ENCODE assay signal across 14 cellular contexts in the genomic region with DNA sequence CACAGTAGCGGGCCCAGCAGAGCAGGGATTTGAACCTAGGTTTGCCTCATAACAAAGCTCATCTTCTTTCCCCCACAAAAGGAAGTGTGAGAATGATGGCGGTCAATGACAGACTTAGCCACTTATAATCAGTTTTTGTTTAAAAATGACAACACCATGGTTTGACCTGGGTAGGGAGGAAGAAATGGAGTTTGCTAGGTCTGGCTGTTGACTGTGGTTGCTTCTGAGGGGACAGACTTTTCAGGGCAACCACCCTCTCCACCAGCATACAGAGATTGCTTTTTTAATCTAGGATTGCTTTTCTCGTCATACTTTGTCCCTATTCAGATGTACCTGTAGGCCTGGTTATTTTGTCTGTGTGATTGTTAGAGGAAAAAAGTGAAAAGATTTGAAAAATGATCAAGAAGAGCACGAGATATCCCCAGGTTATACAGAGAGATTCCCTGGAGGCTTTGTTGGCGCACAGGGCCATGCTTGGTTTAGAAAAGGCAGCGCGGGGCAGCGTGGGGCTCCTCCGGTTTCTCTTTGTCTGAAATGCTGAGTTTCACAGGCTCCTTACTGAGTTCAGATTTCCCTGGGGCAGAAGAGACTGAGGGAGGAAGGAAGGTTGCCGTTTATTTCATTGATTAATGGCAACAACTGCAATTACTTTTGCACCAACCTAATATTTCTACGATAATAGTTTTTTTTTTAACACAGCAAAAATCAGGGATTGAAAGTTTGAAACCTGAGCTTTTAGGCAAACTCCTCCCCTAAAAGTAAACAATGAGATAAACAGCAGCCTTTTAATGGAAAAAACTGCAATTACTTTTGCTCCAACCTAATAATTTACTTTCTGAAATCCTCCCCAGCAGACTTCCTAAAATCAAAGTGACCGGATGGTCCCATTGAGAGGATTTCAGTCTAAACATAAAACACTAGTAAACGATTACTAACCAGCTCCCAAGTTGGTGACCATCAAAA.
A peak's percentile ranks its signal among the peaks of the same experiment; 100 is the strongest.
DNase-seq lines count a peak whose midpoint lies in the region; TF ChIP-seq lines count a peak whose summit lies in the region.
"Had no signal": no experiment of that assay in that cellular context is flagged by ENCODE, and none has a peak within 500 bp of the region (broad histone marks: within the 10 kb centered on the region; RNA-seq: fewer than 3 reads in every experiment).

No MANE protein-coding gene starts in this region.

- H3K27ac ChIP-seq in SJSA1 = peak overlapping the region; percentile 53
- H3K27ac ChIP-seq in testis = no peak overlapping the region
- H3K27ac ChIP-seq in caudate nucleus (ENCODE audit: low read depth, low read length) = no peak overlapping the region
- H3K27ac ChIP-seq: GM23248 had no signal

- peak overlapping the region; percentile 54 for H3K4me3 Mint-ChIP-seq in progenitor cell of endocrine pancreas (ENCODE audit: low read depth)
- no peak overlapping the region for H3K4me3 Mint-ChIP-seq in activated naive CD8-positive, alpha-beta T cell treated with anti-CD3 and anti-CD28 coated beads for 36 hours
- H3K4me3 Mint-ChIP-seq: activated CD8-positive, alpha-beta memory T cell treated with anti-CD3 and anti-CD28 coated beads, Interleukin-2, amount 10 ng/mL, durations not matched to agents 7 days and 5 days; activated naive CD8-positive, alpha-beta T cell treated with anti-CD3 and anti-CD28 coated beads, Interleukin-2, amount 50 U/mL, for 24 hours had no signal

- H3K4me3 ChIP-seq in SJSA1 = no peak overlapping the region
- no peak overlapping the region for H3K4me3 ChIP-seq in iPS-15b (ENCODE audit: low read depth, low read length)
- no peak overlapping the region for H3K4me3 ChIP-seq in testis
- H3K4me3 ChIP-seq: GM23248 had no signal

- TF ChIP-seq CTCF in progenitor cell of endocrine pancreas (IDR thresholded peaks at IDR 0.05; ENCODE audit: unreplicated experiment) (no peak), testis (IDR thresholded peaks at IDR 0.05) (no peak)

- peaks cover 3% of the 10 kb centered on the region; the same call in 1 of the 2 replicates for H3K36me3 ChIP-seq in SJSA1
- no peaks in the 10 kb centered on the region for H3K36me3 ChIP-seq in iPS-15b (ENCODE audit: control insufficient read depth, insufficient read depth, low read length)
- no peaks in the 10 kb centered on the region for H3K36me3 ChIP-seq in testis (ENCODE audit: low read depth, missing control alignments)

- H3K27me3 ChIP-seq in SJSA1 (replicated peaks) (no peaks in the 10 kb centered on the region), iPS-15b (ENCODE audit: control insufficient read depth, insufficient read depth, low read length) (no peaks in the 10 kb centered on the region), testis (no peaks in the 10 kb centered on the region)

- intact Hi-C loops in testis (cut with DNase I; ENCODE audit: low total_unique reads) = no loop called here

- 60 to 63% methylated on average over 13 of the region's 13 CpGs for WGBS in testis, 2 donors

- H3K36me3 Mint-ChIP-seq in progenitor cell of endocrine pancreas (ENCODE audit: insufficient read depth) = peaks cover 8% of the 10 kb centered on the region
- no peaks in the 10 kb centered on the region for H3K36me3 Mint-ChIP-seq in activated naive CD8-positive, alpha-beta T cell treated with anti-CD3 and anti-CD28 coated beads for 36 hours
- H3K36me3 Mint-ChIP-seq: activated CD8-positive, alpha-beta memory T cell treated with anti-CD3 and anti-CD28 coated beads, Interleukin-2, amount 10 ng/mL, durations not matched to agents 7 days and 5 days had no signal

- peak overlapping the region; percentile 98 for H3K27ac Mint-ChIP-seq in progenitor cell of endocrine pancreas
- no peak overlapping the region for H3K27ac Mint-ChIP-seq in activated naive CD8-positive, alpha-beta T cell treated with anti-CD3 and anti-CD28 coated beads for 36 hours
- H3K27ac Mint-ChIP-seq: activated CD8-positive, alpha-beta memory T cell treated with anti-CD3 and anti-CD28 coated beads, Interleukin-2, amount 10 ng/mL, durations not matched to agents 7 days and 5 days; activated naive CD8-positive, alpha-beta T cell treated with anti-CD3 and anti-CD28 coated beads, Interleukin-2, amount 50 U/mL, for 24 hours had no signal

- peaks cover 50% of the 10 kb centered on the region for H3K4me1 ChIP-seq in SJSA1 (replicated peaks)
- peaks cover 17% of the 10 kb centered on the region for H3K4me1 ChIP-seq in iPS-15b (ENCODE audit: control insufficient read depth, insufficient read depth, low read length)
- H3K4me1 ChIP-seq in testis = no peaks in the 10 kb centered on the region

- H3K4me1 Mint-ChIP-seq in progenitor cell of endocrine pancreas (ENCODE audit: low read depth) = peaks cover 59% of the 10 kb centered on the region
- no peaks in the 10 kb centered on the region for H3K4me1 Mint-ChIP-seq in activated naive CD8-positive, alpha-beta T cell treated with anti-CD3 and anti-CD28 coated beads for 36 hours
- H3K4me1 Mint-ChIP-seq: activated CD8-positive, alpha-beta memory T cell treated with anti-CD3 and anti-CD28 coated beads, Interleukin-2, amount 10 ng/mL, durations not matched to agents 7 days and 5 days; activated naive CD8-positive, alpha-beta T cell treated with anti-CD3 and anti-CD28 coated beads, Interleukin-2, amount 50 U/mL, for 24 hours had no signal

- no peaks in the 10 kb centered on the region for H3K9me3 Mint-ChIP-seq in progenitor cell of endocrine pancreas (ENCODE audit: low read depth)
- no peaks in the 10 kb centered on the region for H3K9me3 Mint-ChIP-seq in activated naive CD8-positive, alpha-beta T cell treated with anti-CD3 and anti-CD28 coated beads for 36 hours
- H3K9me3 Mint-ChIP-seq: activated naive CD8-positive, alpha-beta T cell treated with anti-CD3 and anti-CD28 coated beads, Interleukin-2, amount 50 U/mL, for 24 hours had no signal

- peak overlapping the region; percentile 2 for H3K9ac ChIP-seq in iPS-15b (ENCODE audit: low read depth, low read length)
- H3K9ac ChIP-seq: GM23248 had no signal

- TF ChIP-seq POLR2A in testis (IDR thresholded peaks at IDR 0.05) = no peak

- H3K27me3 Mint-ChIP-seq in progenitor cell of endocrine pancreas = no peaks in the 10 kb centered on the region
- H3K27me3 Mint-ChIP-seq in activated naive CD8-positive, alpha-beta T cell treated with anti-CD3 and anti-CD28 coated beads for 36 hours = no peaks in the 10 kb centered on the region

- H3K9me3 ChIP-seq in SJSA1 (replicated peaks) = no peaks in the 10 kb centered on the region
- no peaks in the 10 kb centered on the region for H3K9me3 ChIP-seq in iPS-15b (ENCODE audit: control insufficient read depth, insufficient read depth, low read length)
- H3K9me3 ChIP-seq in testis = no peaks in the 10 kb centered on the region

- DNase-seq in NCI-H1092 treated with DMSO at 0.1 percent for 48 hours (lab: John Stamatoyannopoulos, UW) = peak; percentile 73
- DNase-seq in SJSA1 (ENCODE audit: low read depth in 1 of 2, low spot score in 2 of 2) = peak in 1 of 2 experiments; percentile 36
- DNase-seq in progenitor cell of endocrine pancreas (ENCODE audit: low spot score, unreplicated experiment) = no peak
- DNase-seq in effector CD4-positive, alpha-beta T cell = no peak
- no peak for DNase-seq in testis
- DNase-seq in caudate nucleus (lab: John Stamatoyannopoulos, UW) = no peak
- no peak for DNase-seq in activated naive CD8-positive, alpha-beta T cell treated with anti-CD3 and anti-CD28 coated beads for 36 hours
- DNase-seq: activated CD8-positive, alpha-beta memory T cell treated with anti-CD3 and anti-CD28 coated beads, Interleukin-2, amount 10 ng/mL, durations not matched to agents 7 days and 5 days; activated naive CD8-positive, alpha-beta T cell treated with anti-CD3 and anti-CD28 coated beads, Interleukin-2, amount 50 U/mL, for 24 hours; dorsolateral prefrontal cortex; GM23248; NCI-H2029; substantia nigra had no signal
